In genomic region chr11:33161120-33162005, GRCh38 we compare ENCODE assay signal across 1 cellular context.
TF ChIP-seq lines count a peak whose summit lies in the region.

TSS of gene CSTF3 (minus strand) at chr11:33161480. CDS start at chr11:33161325, 155 bp downstream.

TF ChIP-seq in GM12878, 131 proteins besides CTCF, POLR2A, EP300 and RAD21 (continued from another document and continues in another):
- no peak; the same call in 1 of the 2 replicates for TF ChIP-seq SREBF1 (IDR thresholded peaks at IDR 0.05; ENCODE audit: low read length)
- no peak for TF ChIP-seq SMARCA5 (IDR thresholded peaks at IDR 0.05)
- TF ChIP-seq, protein P1, sequence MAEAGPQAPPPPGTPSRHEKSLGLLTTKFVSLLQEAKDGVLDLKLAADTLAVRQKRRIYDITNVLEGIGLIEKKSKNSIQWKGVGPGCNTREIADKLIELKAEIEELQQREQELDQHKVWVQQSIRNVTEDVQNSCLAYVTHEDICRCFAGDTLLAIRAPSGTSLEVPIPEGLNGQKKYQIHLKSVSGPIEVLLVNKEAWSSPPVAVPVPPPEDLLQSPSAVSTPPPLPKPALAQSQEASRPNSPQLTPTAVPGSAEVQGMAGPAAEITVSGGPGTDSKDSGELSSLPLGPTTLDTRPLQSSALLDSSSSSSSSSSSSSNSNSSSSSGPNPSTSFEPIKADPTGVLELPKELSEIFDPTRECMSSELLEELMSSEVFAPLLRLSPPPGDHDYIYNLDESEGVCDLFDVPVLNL (IDR thresholded peaks at IDR 0.05; ENCODE audit: low read depth, low read length): peak; percentile 67; the same call in 1 of the 2 replicates
- TF ChIP-seq KDM1A (IDR thresholded peaks at IDR 0.05; ENCODE audit: borderline replicate concordance): no peak
- TF ChIP-seq SMAD5 (IDR thresholded peaks at IDR 0.05; ENCODE audit: low read depth): peak; percentile 50; the same call in 1 of the 2 replicates
- no peak for TF ChIP-seq BCLAF1 (IDR thresholded peaks at IDR 0.05)
- no peak for TF ChIP-seq LARP7 (IDR thresholded peaks at IDR 0.05)
- no peak for TF ChIP-seq NFYA (IDR thresholded peaks at IDR 0.05; ENCODE audit: borderline replicate concordance, low read depth, low read length)
- peak; percentile 58 to 59; a peak in 2 of 4 replicates for TF ChIP-seq IKZF2 (IDR thresholded peaks at IDR 0.05)
- 0 out of 2 replicates have a peak, but pooled peaks have one; percentile 23 for TF ChIP-seq NFIC (IDR thresholded peaks at IDR 0.05; ENCODE audit: low read depth, low read length)
- peak; percentile 46 for TF ChIP-seq SP1 (IDR thresholded peaks at IDR 0.05; ENCODE audit: low read depth, low read length)
- TF ChIP-seq JUNB (IDR thresholded peaks at IDR 0.05): no peak
- no peak for TF ChIP-seq DPF2 (IDR thresholded peaks at IDR 0.05)
- peak; percentile 51 for TF ChIP-seq SIX5 (IDR thresholded peaks at IDR 0.05; ENCODE audit: low read depth, low read length, severe bottlenecking)
- TF ChIP-seq, protein P2, sequence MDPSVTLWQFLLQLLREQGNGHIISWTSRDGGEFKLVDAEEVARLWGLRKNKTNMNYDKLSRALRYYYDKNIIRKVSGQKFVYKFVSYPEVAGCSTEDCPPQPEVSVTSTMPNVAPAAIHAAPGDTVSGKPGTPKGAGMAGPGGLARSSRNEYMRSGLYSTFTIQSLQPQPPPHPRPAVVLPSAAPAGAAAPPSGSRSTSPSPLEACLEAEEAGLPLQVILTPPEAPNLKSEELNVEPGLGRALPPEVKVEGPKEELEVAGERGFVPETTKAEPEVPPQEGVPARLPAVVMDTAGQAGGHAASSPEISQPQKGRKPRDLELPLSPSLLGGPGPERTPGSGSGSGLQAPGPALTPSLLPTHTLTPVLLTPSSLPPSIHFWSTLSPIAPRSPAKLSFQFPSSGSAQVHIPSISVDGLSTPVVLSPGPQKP (IDR thresholded peaks at IDR 0.05; ENCODE audit: low read depth, low read length): no peak
- no peak for TF ChIP-seq SUPT20H (IDR thresholded peaks at IDR 0.05; ENCODE audit: borderline replicate concordance, control insufficient read depth, low read depth, low read length)
- TF ChIP-seq, protein P3, sequence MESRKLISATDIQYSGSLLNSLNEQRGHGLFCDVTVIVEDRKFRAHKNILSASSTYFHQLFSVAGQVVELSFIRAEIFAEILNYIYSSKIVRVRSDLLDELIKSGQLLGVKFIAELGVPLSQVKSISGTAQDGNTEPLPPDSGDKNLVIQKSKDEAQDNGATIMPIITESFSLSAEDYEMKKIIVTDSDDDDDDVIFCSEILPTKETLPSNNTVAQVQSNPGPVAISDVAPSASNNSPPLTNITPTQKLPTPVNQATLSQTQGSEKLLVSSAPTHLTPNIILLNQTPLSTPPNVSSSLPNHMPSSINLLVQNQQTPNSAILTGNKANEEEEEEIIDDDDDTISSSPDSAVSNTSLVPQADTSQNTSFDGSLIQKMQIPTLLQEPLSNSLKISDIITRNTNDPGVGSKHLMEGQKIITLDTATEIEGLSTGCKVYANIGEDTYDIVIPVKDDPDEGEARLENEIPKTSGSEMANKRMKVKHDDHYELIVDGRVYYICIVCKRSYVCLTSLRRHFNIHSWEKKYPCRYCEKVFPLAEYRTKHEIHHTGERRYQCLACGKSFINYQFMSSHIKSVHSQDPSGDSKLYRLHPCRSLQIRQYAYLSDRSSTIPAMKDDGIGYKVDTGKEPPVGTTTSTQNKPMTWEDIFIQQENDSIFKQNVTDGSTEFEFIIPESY (IDR thresholded peaks at IDR 0.05): no peak
- TF ChIP-seq, protein P4, sequence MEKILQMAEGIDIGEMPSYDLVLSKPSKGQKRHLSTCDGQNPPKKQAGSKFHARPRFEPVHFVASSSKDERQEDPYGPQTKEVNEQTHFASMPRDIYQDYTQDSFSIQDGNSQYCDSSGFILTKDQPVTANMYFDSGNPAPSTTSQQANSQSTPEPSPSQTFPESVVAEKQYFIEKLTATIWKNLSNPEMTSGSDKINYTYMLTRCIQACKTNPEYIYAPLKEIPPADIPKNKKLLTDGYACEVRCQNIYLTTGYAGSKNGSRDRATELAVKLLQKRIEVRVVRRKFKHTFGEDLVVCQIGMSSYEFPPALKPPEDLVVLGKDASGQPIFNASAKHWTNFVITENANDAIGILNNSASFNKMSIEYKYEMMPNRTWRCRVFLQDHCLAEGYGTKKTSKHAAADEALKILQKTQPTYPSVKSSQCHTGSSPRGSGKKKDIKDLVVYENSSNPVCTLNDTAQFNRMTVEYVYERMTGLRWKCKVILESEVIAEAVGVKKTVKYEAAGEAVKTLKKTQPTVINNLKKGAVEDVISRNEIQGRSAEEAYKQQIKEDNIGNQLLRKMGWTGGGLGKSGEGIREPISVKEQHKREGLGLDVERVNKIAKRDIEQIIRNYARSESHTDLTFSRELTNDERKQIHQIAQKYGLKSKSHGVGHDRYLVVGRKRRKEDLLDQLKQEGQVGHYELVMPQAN (conservative IDR thresholded peaks at IDR 0.05): peak; percentile 60; the same call in 1 of the 2 replicates
- TF ChIP-seq ZNF622 (IDR thresholded peaks at IDR 0.05): no peak
- TF ChIP-seq PRDM15 (CRISPR knock-in tag; IDR thresholded peaks at IDR 0.05): no peak
- TF ChIP-seq RBBP5 (conservative IDR thresholded peaks at IDR 0.05): no peak
- peak; percentile 60; the same call in 1 of the 2 replicates for TF ChIP-seq EED (IDR thresholded peaks at IDR 0.05; ENCODE audit: low read depth)
- TF ChIP-seq JUND (IDR thresholded peaks at IDR 0.05; ENCODE audit: low read depth, low read length): 0 out of 2 replicates have a peak, but pooled peaks have one; percentile 17
- TF ChIP-seq, protein P5, sequence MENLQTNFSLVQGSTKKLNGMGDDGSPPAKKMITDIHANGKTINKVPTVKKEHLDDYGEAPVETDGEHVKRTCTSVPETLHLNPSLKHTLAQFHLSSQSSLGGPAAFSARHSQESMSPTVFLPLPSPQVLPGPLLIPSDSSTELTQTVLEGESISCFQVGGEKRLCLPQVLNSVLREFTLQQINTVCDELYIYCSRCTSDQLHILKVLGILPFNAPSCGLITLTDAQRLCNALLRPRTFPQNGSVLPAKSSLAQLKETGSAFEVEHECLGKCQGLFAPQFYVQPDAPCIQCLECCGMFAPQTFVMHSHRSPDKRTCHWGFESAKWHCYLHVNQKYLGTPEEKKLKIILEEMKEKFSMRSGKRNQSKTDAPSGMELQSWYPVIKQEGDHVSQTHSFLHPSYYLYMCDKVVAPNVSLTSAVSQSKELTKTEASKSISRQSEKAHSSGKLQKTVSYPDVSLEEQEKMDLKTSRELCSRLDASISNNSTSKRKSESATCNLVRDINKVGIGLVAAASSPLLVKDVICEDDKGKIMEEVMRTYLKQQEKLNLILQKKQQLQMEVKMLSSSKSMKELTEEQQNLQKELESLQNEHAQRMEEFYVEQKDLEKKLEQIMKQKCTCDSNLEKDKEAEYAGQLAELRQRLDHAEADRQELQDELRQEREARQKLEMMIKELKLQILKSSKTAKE (IDR thresholded peaks at IDR 0.05; ENCODE audit: low read depth, poor library complexity, severe bottlenecking): no peak
- TF ChIP-seq ZNF592 (IDR thresholded peaks at IDR 0.05): no peak
- no peak for TF ChIP-seq TCF7 (IDR thresholded peaks at IDR 0.05; ENCODE audit: borderline replicate concordance)
- peak; percentile 62 to 79; a peak in 3 of 4 replicates for TF ChIP-seq BHLHE40 (IDR thresholded peaks at IDR 0.05; ENCODE audit: borderline replicate concordance in 1 of 2, low read depth in 2 of 2, low read length in 1 of 2)
- TF ChIP-seq, protein P6, sequence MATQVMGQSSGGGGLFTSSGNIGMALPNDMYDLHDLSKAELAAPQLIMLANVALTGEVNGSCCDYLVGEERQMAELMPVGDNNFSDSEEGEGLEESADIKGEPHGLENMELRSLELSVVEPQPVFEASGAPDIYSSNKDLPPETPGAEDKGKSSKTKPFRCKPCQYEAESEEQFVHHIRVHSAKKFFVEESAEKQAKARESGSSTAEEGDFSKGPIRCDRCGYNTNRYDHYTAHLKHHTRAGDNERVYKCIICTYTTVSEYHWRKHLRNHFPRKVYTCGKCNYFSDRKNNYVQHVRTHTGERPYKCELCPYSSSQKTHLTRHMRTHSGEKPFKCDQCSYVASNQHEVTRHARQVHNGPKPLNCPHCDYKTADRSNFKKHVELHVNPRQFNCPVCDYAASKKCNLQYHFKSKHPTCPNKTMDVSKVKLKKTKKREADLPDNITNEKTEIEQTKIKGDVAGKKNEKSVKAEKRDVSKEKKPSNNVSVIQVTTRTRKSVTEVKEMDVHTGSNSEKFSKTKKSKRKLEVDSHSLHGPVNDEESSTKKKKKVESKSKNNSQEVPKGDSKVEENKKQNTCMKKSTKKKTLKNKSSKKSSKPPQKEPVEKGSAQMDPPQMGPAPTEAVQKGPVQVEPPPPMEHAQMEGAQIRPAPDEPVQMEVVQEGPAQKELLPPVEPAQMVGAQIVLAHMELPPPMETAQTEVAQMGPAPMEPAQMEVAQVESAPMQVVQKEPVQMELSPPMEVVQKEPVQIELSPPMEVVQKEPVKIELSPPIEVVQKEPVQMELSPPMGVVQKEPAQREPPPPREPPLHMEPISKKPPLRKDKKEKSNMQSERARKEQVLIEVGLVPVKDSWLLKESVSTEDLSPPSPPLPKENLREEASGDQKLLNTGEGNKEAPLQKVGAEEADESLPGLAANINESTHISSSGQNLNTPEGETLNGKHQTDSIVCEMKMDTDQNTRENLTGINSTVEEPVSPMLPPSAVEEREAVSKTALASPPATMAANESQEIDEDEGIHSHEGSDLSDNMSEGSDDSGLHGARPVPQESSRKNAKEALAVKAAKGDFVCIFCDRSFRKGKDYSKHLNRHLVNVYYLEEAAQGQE (IDR thresholded peaks at IDR 0.05; ENCODE audit: low read depth, low read length): no peak
- TF ChIP-seq IKZF1 (conservative IDR thresholded peaks at IDR 0.05): peak; percentile 91
- TF ChIP-seq SIN3A (IDR thresholded peaks at IDR 0.05; ENCODE audit: low read depth, low read length): peak; percentile 80; the same call in 1 of the 2 replicates
- TF ChIP-seq ATF7 (IDR thresholded peaks at IDR 0.05; ENCODE audit: low read depth): peak; percentile 96
- peak; percentile 67 for TF ChIP-seq NR2C2 (IDR thresholded peaks at IDR 0.05; ENCODE audit: borderline replicate concordance, control insufficient read depth, insufficient read length, low read depth)
- no peak for TF ChIP-seq CEBPB (IDR thresholded peaks at IDR 0.05; ENCODE audit: borderline replicate concordance in 1 of 2, low read depth in 2 of 2, low read length in 2 of 2)
